Comparison of ENCODE assay signal across 23 cellular contexts in genomic region chr13:31919241-31919640, GRCh38.
DNase-seq lines count a peak whose midpoint lies in the region; ATAC-seq, FAIRE-seq and TF ChIP-seq lines count a peak whose summit lies in the region.
"Had no signal": no experiment of that assay in that cellular context is flagged by ENCODE, and none has a peak within 500 bp of the region (broad histone marks: within the 10 kb centered on the region; RNA-seq: fewer than 3 reads in every experiment).

No MANE protein-coding gene starts in this region.

- no peaks in the 10 kb centered on the region for H3K9me3 ChIP-seq in T-helper 17 cell (ENCODE audit: control insufficient read depth, low read length, poor library complexity, severe bottlenecking)
- H3K9me3 ChIP-seq: BLaER1 had no signal

- H3K9me3 Mint-ChIP-seq in activated T-cell treated with anti-CD3 and anti-CD28 coated beads, Interleukin-2, amount 50 U/mL, for 72 hours, result no peaks in the 10 kb centered on the region
- no peaks in the 10 kb centered on the region for H3K9me3 Mint-ChIP-seq in activated T-cell treated with anti-CD3 and anti-CD28 coated beads, Interleukin-2, amount 50 U/mL, for 24 hours
- H3K9me3 Mint-ChIP-seq: CD14-positive monocyte; CD4-positive, alpha-beta T cell had no signal

- FAIRE-seq in GM12891 (lab: Jason Lieb, UNC), result peak; percentile 58
- FAIRE-seq: A204.1, G401.6, GM12878, GM18507, H1 had no signal

- no peaks in the 10 kb centered on the region for H3K4me1 Mint-ChIP-seq in activated T-cell treated with anti-CD3 and anti-CD28 coated beads, Interleukin-2, amount 50 U/mL, for 72 hours (ENCODE audit: low read depth)
- H3K4me1 Mint-ChIP-seq in activated T-cell treated with anti-CD3 and anti-CD28 coated beads, Interleukin-2, amount 50 U/mL, for 24 hours (ENCODE audit: low read depth), result peaks cover 8% of the 10 kb centered on the region
- peaks cover 36% of the 10 kb centered on the region for H3K4me1 Mint-ChIP-seq in T-helper 17 cell

- no peak overlapping the region for H3K4me3 Mint-ChIP-seq in activated T-cell treated with anti-CD3 and anti-CD28 coated beads, Interleukin-2, amount 50 U/mL, for 72 hours
- no peak overlapping the region for H3K4me3 Mint-ChIP-seq in activated T-cell treated with anti-CD3 and anti-CD28 coated beads, Interleukin-2, amount 50 U/mL, for 24 hours
- no peak overlapping the region for H3K4me3 Mint-ChIP-seq in T-helper 17 cell
- H3K4me3 Mint-ChIP-seq: B cell; CD14-positive monocyte; CD4-positive, alpha-beta T cell had no signal

- peak overlapping the region; percentile 8 for H3K27ac Mint-ChIP-seq in activated T-cell treated with anti-CD3 and anti-CD28 coated beads, Interleukin-2, amount 50 U/mL, for 72 hours
- H3K27ac Mint-ChIP-seq in activated T-cell treated with anti-CD3 and anti-CD28 coated beads, Interleukin-2, amount 50 U/mL, for 24 hours, result no peak overlapping the region
- H3K27ac Mint-ChIP-seq in T-helper 17 cell, result peak overlapping the region; percentile 56
- H3K27ac Mint-ChIP-seq: B cell; CD14-positive monocyte; CD4-positive, alpha-beta T cell had no signal

- H3K36me3 Mint-ChIP-seq in activated T-cell treated with anti-CD3 and anti-CD28 coated beads, Interleukin-2, amount 50 U/mL, for 72 hours (ENCODE audit: insufficient read depth in 2 of 2), result no peaks in the 10 kb centered on the region
- no peaks in the 10 kb centered on the region for H3K36me3 Mint-ChIP-seq in activated T-cell treated with anti-CD3 and anti-CD28 coated beads, Interleukin-2, amount 50 U/mL, for 24 hours (ENCODE audit: low read depth)
- H3K36me3 Mint-ChIP-seq in T-helper 17 cell (ENCODE audit: low read depth), result peaks cover 8% of the 10 kb centered on the region

- ATAC-seq in activated T-cell treated with anti-CD3 and anti-CD28 coated beads, Interleukin-2, amount 50 U/mL, for 72 hours (replicated peaks in 1 of 2), result no peak
- ATAC-seq in T-helper 17 cell, result no peak
- no peak for ATAC-seq in HG02852 (IDR thresholded peaks at IDR 0.05; ENCODE audit: unreplicated experiment)
- ATAC-seq in GM18868 (IDR thresholded peaks at IDR 0.05; ENCODE audit: unreplicated experiment), result no peak
- ATAC-seq: GM12878 had no signal

- no peak for DNase-seq in activated T-cell treated with anti-CD3 and anti-CD28 coated beads, Interleukin-2, amount 50 U/mL, for 72 hours
- no peak for DNase-seq in activated T-cell treated with anti-CD3 and anti-CD28 coated beads, Interleukin-2, amount 50 U/mL, for 24 hours
- no peak for DNase-seq in GM12891 (ENCODE audit: insufficient read length, low spot score)
- no peak for DNase-seq in T-helper 17 cell
- no peak for DNase-seq in DMS 273 (lab: John Stamatoyannopoulos, UW; ENCODE audit: unreplicated experiment)
- DNase-seq: Calu3; CD4-positive, alpha-beta T cell; COR-L47; DMS153; DND-41; GM23248; H7; HCEC 1CT had no signal

- TF ChIP-seq POLR2A in GM12891 (IDR thresholded peaks at IDR 0.05; ENCODE audit: low read depth, low read length), result no peak

- H3K27me3 Mint-ChIP-seq in activated T-cell treated with anti-CD3 and anti-CD28 coated beads, Interleukin-2, amount 50 U/mL, for 72 hours (ENCODE audit: low read depth), result no peaks in the 10 kb centered on the region
- H3K27me3 Mint-ChIP-seq in activated T-cell treated with anti-CD3 and anti-CD28 coated beads, Interleukin-2, amount 50 U/mL, for 24 hours, result no peaks in the 10 kb centered on the region
- no peaks in the 10 kb centered on the region for H3K27me3 Mint-ChIP-seq in T-helper 17 cell
- H3K27me3 Mint-ChIP-seq: B cell; CD4-positive, alpha-beta T cell had no signal

TF ChIP-seq in GM12891, 5 proteins besides CTCF, POLR2A, EP300 and RAD21:
- TF ChIP-seq POU2F2 (IDR thresholded peaks at IDR 0.05; ENCODE audit: low read depth, low read length), result no peak
- TF ChIP-seq PAX5 (IDR thresholded peaks at IDR 0.05; ENCODE audit: insufficient read depth, low read length, severe bottlenecking), result no peak
- no peak for TF ChIP-seq POLR2AphosphoS5 (IDR thresholded peaks at IDR 0.05; ENCODE audit: low read depth, low read length)
- TF ChIP-seq SPI1 (IDR thresholded peaks at IDR 0.05; ENCODE audit: low read depth, low read length), result no peak
- no peak for TF ChIP-seq TAF1 (IDR thresholded peaks at IDR 0.05; ENCODE audit: low read depth, low read length)
